ENCODE assay signal across 25 cellular contexts in the genomic region with DNA sequence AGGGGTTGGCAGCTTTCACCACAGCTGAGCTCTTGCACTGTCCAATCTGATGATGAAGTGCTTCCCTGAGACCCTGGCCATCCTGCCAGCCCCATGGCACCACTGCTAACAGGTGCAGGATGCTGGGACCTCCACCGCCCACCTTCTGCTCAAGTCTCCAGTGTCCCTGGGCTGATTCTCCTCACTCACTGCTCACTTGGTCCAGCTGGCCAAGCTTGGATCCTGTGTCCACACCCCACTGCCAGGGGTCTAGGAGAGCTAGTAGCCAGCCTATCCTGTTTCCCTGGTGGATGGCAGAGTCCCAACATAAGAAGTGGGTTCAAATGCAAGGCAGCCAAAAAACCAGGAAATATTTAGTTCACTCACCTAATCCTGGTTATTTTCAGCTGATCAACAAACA.
"Had no signal": no experiment of that assay in that cellular context is flagged by ENCODE, and none has a peak within 500 bp of the region (broad histone marks: within the 10 kb centered on the region; RNA-seq: fewer than 3 reads in every experiment).

No MANE protein-coding gene starts in this region.

- H3K4me1 ChIP-seq: SJCRH30 had no signal

- H3K4me3 ChIP-seq: K562, SJCRH30 had no signal

- H3K9me3 ChIP-seq: SJCRH30, SK-N-SH had no signal

- ATAC-seq: K562 had no signal

- H3K36me3 Mint-ChIP-seq: activated CD4-positive, alpha-beta memory T cell treated with anti-CD3 and anti-CD28 coated beads for 36 hours; activated naive CD4-positive, alpha-beta T cell treated with anti-CD3 and anti-CD28 coated beads, Interleukin-2, amount 10 ng/mL, durations not matched to agents 7 days and 5 days; activated naive CD8-positive, alpha-beta T cell treated with anti-CD3 and anti-CD28 coated beads for 36 hours had no signal

- H3K4me1 Mint-ChIP-seq: activated B cell treated with CpG ODN at 0.5 μM for 24 hours had no signal

- H3K4me2 ChIP-seq: SK-N-SH had no signal

- H3K9ac ChIP-seq: SK-N-SH had no signal

- H3K27me3 Mint-ChIP-seq: activated CD4-positive, alpha-beta memory T cell treated with anti-CD3 and anti-CD28 coated beads for 36 hours; activated naive CD8-positive, alpha-beta T cell treated with anti-CD3 and anti-CD28 coated beads for 36 hours had no signal

- H3K27me3 ChIP-seq: SJCRH30 had no signal

- DNase-seq: activated B cell treated with CpG ODN at 0.5 μM for 24 hours; activated CD4-positive, alpha-beta memory T cell treated with anti-CD3 and anti-CD28 coated beads for 36 hours; activated CD4-positive, alpha-beta T cell treated with anti-CD3 and anti-CD28 coated beads for 1 hour; activated CD4-positive, alpha-beta T cell treated with anti-CD3 and anti-CD28 coated beads, Interleukin-2, amount 10 ng/mL, durations not matched to agents 7 days and 5 days; activated gamma-delta T cell treated with Interleukin-2 at 50 U/mL for 16 hours; activated naive CD4-positive, alpha-beta T cell treated with anti-CD3 and anti-CD28 coated beads, Interleukin-2, amount 10 ng/mL, durations not matched to agents 7 days and 5 days; activated naive CD8-positive, alpha-beta T cell treated with anti-CD3 and anti-CD28 coated beads for 36 hours; activated T-cell treated with anti-CD3 and anti-CD28 coated beads for 4 hours; activated T-cell treated with anti-CD3 and anti-CD28 coated beads, Interleukin-2, amount 50 U/mL, for 48 hours; Kasumi-1; NCI-H1092; NCI-H1417; NCI-H1930; NCI-H2171 treated with DMSO at 0.1 percent for 48 hours; NCI-H226; NCI-H526 treated with DMSO at 0.1 percent for 48 hours; NCI-H82; Right ventricle myocardium superior; RPMI8226; SJCRH30; SK-N-SH; T-helper 1 cell had no signal

- H3K4me3 Mint-ChIP-seq: activated B cell treated with CpG ODN at 0.5 μM for 24 hours; activated CD4-positive, alpha-beta memory T cell treated with anti-CD3 and anti-CD28 coated beads for 36 hours; activated CD4-positive, alpha-beta T cell treated with anti-CD3 and anti-CD28 coated beads, Interleukin-2, amount 10 ng/mL, durations not matched to agents 7 days and 5 days; activated naive CD4-positive, alpha-beta T cell treated with anti-CD3 and anti-CD28 coated beads, Interleukin-2, amount 10 ng/mL, durations not matched to agents 7 days and 5 days; activated naive CD8-positive, alpha-beta T cell treated with anti-CD3 and anti-CD28 coated beads for 36 hours; T-helper 2 cell treated with Interferon-gamma antibody and Interleukin-4, amounts not matched to agents 5 μg/mL and 100 μg/mL, for 36 hours had no signal

- H3K27ac ChIP-seq: SJCRH30 had no signal

- H3K36me3 ChIP-seq: SJCRH30 had no signal

- H3K27ac Mint-ChIP-seq: activated CD4-positive, alpha-beta memory T cell treated with anti-CD3 and anti-CD28 coated beads for 36 hours; activated CD4-positive, alpha-beta T cell treated with anti-CD3 and anti-CD28 coated beads, Interleukin-2, amount 10 ng/mL, durations not matched to agents 7 days and 5 days; activated naive CD4-positive, alpha-beta T cell treated with anti-CD3 and anti-CD28 coated beads, Interleukin-2, amount 10 ng/mL, durations not matched to agents 7 days and 5 days; activated naive CD8-positive, alpha-beta T cell treated with anti-CD3 and anti-CD28 coated beads for 36 hours; activated T-helper 2 cell treated with anti-CD3 and anti-CD28 coated beads, Interferon-gamma antibody, Interleukin-2, Interleukin-4, amounts not matched to agents 10 μg/mL and 5 μg/mL and 100 μg/mL, durations not matched to agents 14 hours and 24 hours and 36 hours; T-helper 2 cell treated with Interferon-gamma antibody and Interleukin-4, amounts not matched to agents 5 μg/mL and 100 μg/mL, for 36 hours had no signal
